Comparison of ENCODE assay signal across 8 cellular contexts in genomic region chr10:61284222-61284890, GRCh38.
A peak's percentile ranks its signal among the peaks of the same experiment; 100 is the strongest.
DNase-seq lines count a peak whose midpoint lies in the region; TF ChIP-seq lines count a peak whose summit lies in the region.

No MANE protein-coding gene starts in this region.

- H3K4me3 ChIP-seq in AG10803 (ENCODE audit: low read length): peak overlapping the region; percentile 6; the same call in 1 of the 2 replicates
- no peak overlapping the region for H3K4me3 ChIP-seq in astrocyte of the spinal cord (ENCODE audit: low read depth, low read length)

- in situ Hi-C loops in astrocyte of the spinal cord (cut with HindIII; ENCODE audit: low sequenced_read_pairs): no loop called here

- H3K27me3 Mint-ChIP-seq in immature natural killer cell (ENCODE audit: low read depth in 3 of 3): peaks cover 0 to 3% (median 3%) of the 10 kb centered on the region in 3 donors

- peak; percentile 79 for TF ChIP-seq CTCF in AG10803 (conservative IDR thresholded peaks at IDR 0.05; ENCODE audit: low read length)
- peak; percentile 65 for TF ChIP-seq CTCF in GM12873 (IDR thresholded peaks at IDR 0.05; ENCODE audit: insufficient read depth, low read depth, low read length, missing control alignments)
- TF ChIP-seq CTCF in astrocyte of the spinal cord (IDR thresholded peaks at IDR 0.05; ENCODE audit: low read depth, low read length): peak; percentile 63

- peak; percentile 69 for DNase-seq in AG10803 (ENCODE audit: low read depth)
- peak; percentile 13 for DNase-seq in NCI-H446 treated with DMSO at 0.1 percent for 48 hours (lab: John Stamatoyannopoulos, UW)
- DNase-seq in astrocyte of the spinal cord (ENCODE audit: low read depth, low spot score): peak; percentile 75
- DNase-seq in immature natural killer cell: peak; percentile 35 to 43 (median 38)
- DNase-seq in stromal cell of bone marrow (ENCODE audit: low read depth): peak; percentile 53
- DNase-seq in cortex of kidney (lab: John Stamatoyannopoulos, UW): no peak
- no peak for DNase-seq in activated effector memory CD4-positive, alpha-beta T cell treated with anti-CD3 and anti-CD28 coated beads, Interleukin-2, amount 50 U/mL, for 16 hours

- H3K4me1 Mint-ChIP-seq in immature natural killer cell: peaks cover 40 to 42% of the 10 kb centered on the region in 2 donors

- H3K9me3 Mint-ChIP-seq in immature natural killer cell: no peaks in the 10 kb centered on the region

- H3K36me3 Mint-ChIP-seq in immature natural killer cell: no peaks in the 10 kb centered on the region

- H3K27ac Mint-ChIP-seq in immature natural killer cell: no peak overlapping the region

- peak overlapping the region; percentile 61 to 84 (median 71) for H3K4me3 Mint-ChIP-seq in immature natural killer cell

Comparison
In these comparisons a context has a peak if more than half of its experiments do, and no peak if none do; other contexts are left out.
1. DNase-seq: peak in AG10803 (single experiment), NCI-H446 treated with DMSO at 0.1 percent for 48 hours (single experiment), astrocyte of the spinal cord (single experiment), immature natural killer cell (3 of 3) and stromal cell of bone marrow (single experiment); none in cortex of kidney (single experiment) and activated effector memory CD4-positive, alpha-beta T cell treated with anti-CD3 and anti-CD28 coated beads, Interleukin-2, amount 50 U/mL, for 16 hours (single experiment).
2. Peak in every context shown above with its lines, with median percentiles within 50 percentile points of each other: CTCF ChIP-seq.